2 cellular contexts compared by ENCODE assay signal in genomic region chr11:119180729-119181676, GRCh38.
TF ChIP-seq lines count a peak whose summit lies in the region.

No MANE protein-coding gene starts in this region.

TF ChIP-seq in HEK293, 187 proteins besides CTCF, POLR2A, EP300 and RAD21 (continued from another document):
- TF ChIP-seq ZNF155 (tag by site-specific recombination; IDR thresholded peaks at IDR 0.05) = no peak
- TF ChIP-seq SCRT2 (tag by site-specific recombination; IDR thresholded peaks at IDR 0.05) = peak; percentile 65; the same call in 1 of the 2 replicates
- TF ChIP-seq ZNF121 (tag by site-specific recombination; IDR thresholded peaks at IDR 0.05) = peak; percentile 71
- TF ChIP-seq ZBTB44 (tag by site-specific recombination; IDR thresholded peaks at IDR 0.05) = no peak

TF ChIP-seq in WTC11, 78 proteins besides CTCF, POLR2A, EP300 and RAD21:
- TF ChIP-seq, protein P1, sequence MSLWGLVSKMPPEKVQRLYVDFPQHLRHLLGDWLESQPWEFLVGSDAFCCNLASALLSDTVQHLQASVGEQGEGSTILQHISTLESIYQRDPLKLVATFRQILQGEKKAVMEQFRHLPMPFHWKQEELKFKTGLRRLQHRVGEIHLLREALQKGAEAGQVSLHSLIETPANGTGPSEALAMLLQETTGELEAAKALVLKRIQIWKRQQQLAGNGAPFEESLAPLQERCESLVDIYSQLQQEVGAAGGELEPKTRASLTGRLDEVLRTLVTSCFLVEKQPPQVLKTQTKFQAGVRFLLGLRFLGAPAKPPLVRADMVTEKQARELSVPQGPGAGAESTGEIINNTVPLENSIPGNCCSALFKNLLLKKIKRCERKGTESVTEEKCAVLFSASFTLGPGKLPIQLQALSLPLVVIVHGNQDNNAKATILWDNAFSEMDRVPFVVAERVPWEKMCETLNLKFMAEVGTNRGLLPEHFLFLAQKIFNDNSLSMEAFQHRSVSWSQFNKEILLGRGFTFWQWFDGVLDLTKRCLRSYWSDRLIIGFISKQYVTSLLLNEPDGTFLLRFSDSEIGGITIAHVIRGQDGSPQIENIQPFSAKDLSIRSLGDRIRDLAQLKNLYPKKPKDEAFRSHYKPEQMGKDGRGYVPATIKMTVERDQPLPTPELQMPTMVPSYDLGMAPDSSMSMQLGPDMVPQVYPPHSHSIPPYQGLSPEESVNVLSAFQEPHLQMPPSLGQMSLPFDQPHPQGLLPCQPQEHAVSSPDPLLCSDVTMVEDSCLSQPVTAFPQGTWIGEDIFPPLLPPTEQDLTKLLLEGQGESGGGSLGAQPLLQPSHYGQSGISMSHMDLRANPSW (CRISPR knock-in tag; conservative IDR thresholded peaks at IDR 0.05; ENCODE audit: low read depth) = no peak
- TF ChIP-seq ZNF121 (CRISPR knock-in tag; IDR thresholded peaks at IDR 0.05) = peak; percentile 42; the same call in 1 of the 2 replicates
TF ChIP-seq in WTC11: peak in this region for 1.
